Comparison of ENCODE assay signal across 39 cellular contexts in genomic region chr10:51669041-51669440, GRCh38.
"Had no signal": no experiment of that assay in that cellular context is flagged by ENCODE, and none has a peak within 500 bp of the region (broad histone marks: within the 10 kb centered on the region; RNA-seq: fewer than 3 reads in every experiment).

No MANE protein-coding gene starts in this region.

- DNase-seq: activated effector memory CD4-positive, alpha-beta T cell treated with anti-CD3 and anti-CD28 coated beads, Interleukin-2, amount 50 U/mL, for 16 hours; activated effector memory CD4-positive, alpha-beta T cell treated with Interleukin-2 at 50 U/mL for 16 hours; activated gamma-delta T cell; activated gamma-delta T cell treated with Interleukin-2 at 50 U/mL for 16 hours; activated naive CD4-positive, alpha-beta T cell; activated naive CD4-positive, alpha-beta T cell treated with anti-CD3 and anti-CD28 coated beads for 36 hours; activated naive CD4-positive, alpha-beta T cell treated with anti-CD3 and anti-CD28 coated beads, Interleukin-2, amount 10 ng/mL, durations not matched to agents 7 days and 5 days; activated naive CD4-positive, alpha-beta T cell treated with anti-CD3 and anti-CD28 coated beads, Interleukin-2, amount 50 U/mL, for 16 hours; activated naive CD4-positive, alpha-beta T cell treated with Interleukin-2 at 50 U/mL for 16 hours; activated naive CD8-positive, alpha-beta T cell treated with anti-CD3 and anti-CD28 coated beads for 36 hours; activated naive CD8-positive, alpha-beta T cell treated with anti-CD3 and anti-CD28 coated beads, Interleukin-2, amount 10 ng/mL, durations not matched to agents 7 days and 5 days; activated naive CD8-positive, alpha-beta T cell treated with anti-CD3 and anti-CD28 coated beads, Interleukin-2, amount 50 U/mL, for 24 hours; activated T-cell treated with anti-CD3 and anti-CD28 coated beads, Interleukin-2, amount 50 U/mL, for 24 hours; activated T-cell treated with anti-CD3 and anti-CD28 coated beads, Interleukin-2, amount 50 U/mL, for 4 hours; activated T-cell treated with anti-CD3 and anti-CD28 coated beads, Interleukin-2, amount 50 U/mL, for 48 hours; activated T-cell treated with anti-CD3 and anti-CD28 coated beads, Interleukin-2, amount 50 U/mL, for 72 hours; adrenal gland; amniotic stem cell; amygdala; anterior cingulate cortex; aorta; body of pancreas; brain microvascular endothelial cell; caudate nucleus; central memory CD4-positive, alpha-beta T cell; cerebellar nuclear complex had no signal

- H3K36me3 Mint-ChIP-seq: activated naive CD4-positive, alpha-beta T cell treated with anti-CD3 and anti-CD28 coated beads, Interleukin-2, amount 10 ng/mL, durations not matched to agents 7 days and 5 days; activated naive CD4-positive, alpha-beta T cell treated with anti-CD3 and anti-CD28 coated beads, Interleukin-2, amount 50 U/mL, for 24 hours; activated naive CD8-positive, alpha-beta T cell; activated naive CD8-positive, alpha-beta T cell treated with anti-CD3 and anti-CD28 coated beads, Interleukin-2, amount 10 ng/mL, durations not matched to agents 7 days and 5 days had no signal

- H3K27me3 Mint-ChIP-seq: activated naive CD4-positive, alpha-beta T cell treated with anti-CD3 and anti-CD28 coated beads, Interleukin-2, amount 10 ng/mL, durations not matched to agents 7 days and 5 days; brain; central memory CD8-positive, alpha-beta T cell had no signal

- H3K4me3 Mint-ChIP-seq: activated naive CD4-positive, alpha-beta T cell treated with anti-CD3 and anti-CD28 coated beads for 36 hours; activated naive CD4-positive, alpha-beta T cell treated with anti-CD3 and anti-CD28 coated beads, Interleukin-2, amount 10 ng/mL, durations not matched to agents 7 days and 5 days; activated naive CD4-positive, alpha-beta T cell treated with anti-CD3 and anti-CD28 coated beads, Interleukin-2, amount 50 U/mL, for 24 hours; activated naive CD8-positive, alpha-beta T cell; activated naive CD8-positive, alpha-beta T cell treated with anti-CD3 and anti-CD28 coated beads for 36 hours; activated naive CD8-positive, alpha-beta T cell treated with anti-CD3 and anti-CD28 coated beads, Interleukin-2, amount 10 ng/mL, durations not matched to agents 7 days and 5 days; activated naive CD8-positive, alpha-beta T cell treated with anti-CD3 and anti-CD28 coated beads, Interleukin-2, amount 50 U/mL, for 24 hours; activated T-cell treated with anti-CD3 and anti-CD28 coated beads, Interleukin-2, amount 50 U/mL, for 24 hours; activated T-cell treated with anti-CD3 and anti-CD28 coated beads, Interleukin-2, amount 50 U/mL, for 4 hours; activated T-cell treated with anti-CD3 and anti-CD28 coated beads, Interleukin-2, amount 50 U/mL, for 72 hours; activated T-helper 1 cell treated with anti-CD3 and anti-CD28 coated beads, Interleukin-12 subunit alpha, Interleukin-12 subunit beta, Interleukin-2, Interleukin-4 antibody, amounts not matched to agents 30 ng/mL and 10 ng/mL and 1 ng/mL, durations not matched to agents 14 hours and 24 hours and 36 hours; activated T-helper 17 cell treated with anti-CD3 and anti-CD28 coated beads, Interleukin-2, amount 50 U/mL, for 72 hours; brain; central memory CD8-positive, alpha-beta T cell had no signal

- H3K4me1 ChIP-seq: breast epithelium had no signal

- H3K4me1 Mint-ChIP-seq: activated naive CD4-positive, alpha-beta T cell treated with anti-CD3 and anti-CD28 coated beads, Interleukin-2, amount 10 ng/mL, durations not matched to agents 7 days and 5 days; activated naive CD4-positive, alpha-beta T cell treated with anti-CD3 and anti-CD28 coated beads, Interleukin-2, amount 50 U/mL, for 24 hours; activated naive CD8-positive, alpha-beta T cell treated with anti-CD3 and anti-CD28 coated beads for 36 hours; activated naive CD8-positive, alpha-beta T cell treated with anti-CD3 and anti-CD28 coated beads, Interleukin-2, amount 10 ng/mL, durations not matched to agents 7 days and 5 days; activated naive CD8-positive, alpha-beta T cell treated with anti-CD3 and anti-CD28 coated beads, Interleukin-2, amount 50 U/mL, for 24 hours; activated T-helper 17 cell treated with anti-CD3 and anti-CD28 coated beads, Interleukin-2, amount 50 U/mL, for 72 hours; central memory CD8-positive, alpha-beta T cell had no signal

- H3K36me3 ChIP-seq: adrenal gland, ascending aorta, brain microvascular endothelial cell, breast epithelium, cardiac muscle cell had no signal

- H3K4me3 ChIP-seq: adrenal gland, ascending aorta, body of pancreas, breast epithelium, cardiac muscle cell had no signal

- H3K27ac Mint-ChIP-seq: activated naive CD4-positive, alpha-beta T cell treated with anti-CD3 and anti-CD28 coated beads for 36 hours; activated naive CD4-positive, alpha-beta T cell treated with anti-CD3 and anti-CD28 coated beads, Interleukin-2, amount 10 ng/mL, durations not matched to agents 7 days and 5 days; activated naive CD4-positive, alpha-beta T cell treated with anti-CD3 and anti-CD28 coated beads, Interleukin-2, amount 50 U/mL, for 24 hours; activated naive CD4-positive, alpha-beta T cell treated with anti-CD3 and anti-CD28 coated beads, Interleukin-2, amount 50 U/mL, for 72 hours; activated naive CD8-positive, alpha-beta T cell; activated naive CD8-positive, alpha-beta T cell treated with anti-CD3 and anti-CD28 coated beads for 36 hours; activated naive CD8-positive, alpha-beta T cell treated with anti-CD3 and anti-CD28 coated beads, Interleukin-2, amount 10 ng/mL, durations not matched to agents 7 days and 5 days; activated naive CD8-positive, alpha-beta T cell treated with anti-CD3 and anti-CD28 coated beads, Interleukin-2, amount 50 U/mL, for 24 hours; activated T-cell treated with anti-CD3 and anti-CD28 coated beads, Interleukin-2, amount 50 U/mL, for 24 hours; activated T-cell treated with anti-CD3 and anti-CD28 coated beads, Interleukin-2, amount 50 U/mL, for 72 hours; activated T-helper 1 cell treated with anti-CD3 and anti-CD28 coated beads, Interleukin-12 subunit alpha, Interleukin-12 subunit beta, Interleukin-2, Interleukin-4 antibody, amounts not matched to agents 30 ng/mL and 10 ng/mL and 1 ng/mL, durations not matched to agents 14 hours and 24 hours and 36 hours; activated T-helper 17 cell treated with anti-CD3 and anti-CD28 coated beads, Interleukin-2, amount 50 U/mL, for 72 hours; activated T-helper 2 cell treated with anti-CD3 and anti-CD28 coated beads, Interferon-gamma antibody, Interleukin-2, Interleukin-4, amounts not matched to agents 10 μg/mL and 5 μg/mL and 100 μg/mL, durations not matched to agents 14 hours and 24 hours and 36 hours had no signal

- H3K9me3 Mint-ChIP-seq: activated naive CD4-positive, alpha-beta T cell treated with anti-CD3 and anti-CD28 coated beads, Interleukin-2, amount 10 ng/mL, durations not matched to agents 7 days and 5 days; activated naive CD8-positive, alpha-beta T cell treated with anti-CD3 and anti-CD28 coated beads, Interleukin-2, amount 10 ng/mL, durations not matched to agents 7 days and 5 days; activated T-cell treated with anti-CD3 and anti-CD28 coated beads, Interleukin-2, amount 50 U/mL, for 24 hours; activated T-helper 1 cell treated with anti-CD3 and anti-CD28 coated beads, Interleukin-12 subunit alpha, Interleukin-12 subunit beta, Interleukin-2, Interleukin-4 antibody, amounts not matched to agents 30 ng/mL and 10 ng/mL and 1 ng/mL, durations not matched to agents 14 hours and 24 hours and 36 hours; activated T-helper 2 cell treated with anti-CD3 and anti-CD28 coated beads, Interferon-gamma antibody, Interleukin-2, Interleukin-4, amounts not matched to agents 10 μg/mL and 5 μg/mL and 100 μg/mL, durations not matched to agents 14 hours and 24 hours and 36 hours; central memory CD8-positive, alpha-beta T cell had no signal

- FAIRE-seq: astrocyte, bronchial epithelial cell had no signal

- H3K27me3 ChIP-seq: adrenal gland, ascending aorta, body of pancreas, brain microvascular endothelial cell, breast epithelium, cardiac muscle cell had no signal

- H3K27ac ChIP-seq: adrenal gland, body of pancreas, brain microvascular endothelial cell, breast epithelium, cardiac muscle cell had no signal

- H3K9me3 ChIP-seq: adrenal gland, ascending aorta, body of pancreas had no signal

- ATAC-seq: activated naive CD4-positive, alpha-beta T cell treated with anti-CD3 and anti-CD28 coated beads, Interleukin-2, amount 50 U/mL, for 72 hours; activated naive CD8-positive, alpha-beta T cell treated with anti-CD3 and anti-CD28 coated beads, Interleukin-2, amount 50 U/mL, for 24 hours; activated T-cell treated with anti-CD3 and anti-CD28 coated beads, Interleukin-2, amount 50 U/mL, for 4 hours; activated T-cell treated with anti-CD3 and anti-CD28 coated beads, Interleukin-2, amount 50 U/mL, for 72 hours; activated T-helper 17 cell treated with anti-CD3 and anti-CD28 coated beads, Interleukin-2, amount 50 U/mL, for 72 hours; body of pancreas had no signal
